In genomic region chr19:35895911-35896642, GRCh38 we compare ENCODE assay signal across 27 cellular contexts. TPM values are rescaled to one million over a fixed set of nuclear protein-coding genes. Genes with fewer than 3 reads are reported as not detected.
DNase-seq lines count a peak whose midpoint lies in the region; ATAC-seq, FAIRE-seq and TF ChIP-seq lines count a peak whose summit lies in the region.
"Had no signal": no experiment of that assay in that cellular context is flagged by ENCODE, and none has a peak within 500 bp of the region (broad histone marks: within the 10 kb centered on the region; RNA-seq: fewer than 3 reads in every experiment).

No MANE protein-coding gene starts in this region.

- H3K27ac Mint-ChIP-seq in T-helper 2 cell treated with Interferon-gamma antibody and Interleukin-4, amounts not matched to agents 5 μg/mL and 100 μg/mL, for 36 hours: peak overlapping the region; percentile 3
- peak overlapping the region; percentile 73 to 96 (median 91) for H3K27ac Mint-ChIP-seq in IgD-negative memory B cell
- H3K27ac Mint-ChIP-seq: activated CD8-positive, alpha-beta memory T cell treated with anti-CD3 and anti-CD28 coated beads, Interleukin-2, amount 10 ng/mL, durations not matched to agents 7 days and 5 days had no signal

- H3K4me3 ChIP-seq in GM12878 (no peak overlapping the region), osteoblast (ENCODE audit: insufficient read depth, low read length) (no peak overlapping the region), breast epithelium (no peak overlapping the region)
- H3K4me3 ChIP-seq: ascending aorta, dorsolateral prefrontal cortex, sigmoid colon, testis had no signal

- no peak for DNase-seq in T-helper 2 cell treated with Interferon-gamma antibody and Interleukin-4, amounts not matched to agents 5 μg/mL and 100 μg/mL, for 36 hours (ENCODE audit: low spot score)
- DNase-seq in T-helper 2 cell (no peak), GM12878 (ENCODE audit: low read depth, low spot score) (no peak), osteoblast (ENCODE audit: insufficient read length, low spot score, missing footprints) (peak; percentile 9), breast epithelium (ENCODE audit: low spot score in 2 of 2) (no peak), NCI-H1930 (lab: John Stamatoyannopoulos, UW) (no peak), sciatic nerve (ENCODE audit: low spot score) (no peak)
- DNase-seq: 8988T; activated CD8-positive, alpha-beta memory T cell treated with anti-CD3 and anti-CD28 coated beads, Interleukin-2, amount 10 ng/mL, durations not matched to agents 7 days and 5 days; activated gamma-delta T cell treated with Interleukin-2 at 50 U/mL for 16 hours; central memory CD4-positive, alpha-beta T cell; DMS79; dorsolateral prefrontal cortex; HCEC 1CT; head of caudate nucleus; KBM-7; NCI-H1436 treated with DMSO at 0.1 percent for 48 hours; NCI-H2171; NCI-H526; RPMI8226; sigmoid colon; stimulated activated CD4-positive, alpha-beta T cell treated with anti-CD3 and anti-CD28 coated beads, Interleukin-15, amount 100 ng/mL, for 24 hours; T1000; testis had no signal

- H3K4me1 ChIP-seq in GM12878 (ENCODE audit: control insufficient read depth, insufficient read depth, low read length) (peaks cover 4% of the 10 kb centered on the region; the same call in 1 of the 2 replicates), osteoblast (ENCODE audit: insufficient read depth, low read length) (peaks cover 4% of the 10 kb centered on the region), breast epithelium (no peaks in the 10 kb centered on the region)

- peaks cover 9% of the 10 kb centered on the region for H3K4me1 Mint-ChIP-seq in T-helper 2 cell treated with Interferon-gamma antibody and Interleukin-4, amounts not matched to agents 5 μg/mL and 100 μg/mL, for 36 hours (ENCODE audit: low read depth)
- H3K4me1 Mint-ChIP-seq in IgD-negative memory B cell: peaks cover 12 to 14% (median 12%) of the 10 kb centered on the region in 3 donors

- SMC1A ChIA-PET in GM12878 (lab: Charles Lee; ENCODE audit: uncharacterized antibody, unreplicated experiment): no interaction called here

- no peaks in the 10 kb centered on the region for H4K20me1 ChIP-seq in GM12878 (ENCODE audit: control insufficient read depth, insufficient read depth)
- no peaks in the 10 kb centered on the region for H4K20me1 ChIP-seq in osteoblast (ENCODE audit: insufficient read depth, low read length)

- BruUV-seq in GM12878 (replicated peaks; lab: Mats Ljungman, UMichigan): no TSS peak

- no peaks in the 10 kb centered on the region for H3K27me3 Mint-ChIP-seq in T-helper 2 cell treated with Interferon-gamma antibody and Interleukin-4, amounts not matched to agents 5 μg/mL and 100 μg/mL, for 36 hours (ENCODE audit: low read depth)
- no peaks in the 10 kb centered on the region for H3K27me3 Mint-ChIP-seq in IgD-negative memory B cell
- H3K27me3 Mint-ChIP-seq: activated CD8-positive, alpha-beta memory T cell treated with anti-CD3 and anti-CD28 coated beads, Interleukin-2, amount 10 ng/mL, durations not matched to agents 7 days and 5 days had no signal

- H3K27ac ChIP-seq in GM12878 (ENCODE audit: control insufficient read depth, insufficient read depth): no peak overlapping the region
- no peak overlapping the region for H3K27ac ChIP-seq in osteoblast (ENCODE audit: low read depth, low read length)
- H3K27ac ChIP-seq in breast epithelium: no peak overlapping the region
- H3K27ac ChIP-seq: ascending aorta, dorsolateral prefrontal cortex, sigmoid colon, testis had no signal

- no peak for TF ChIP-seq EP300 in GM12878 (IDR thresholded peaks at IDR 0.05; ENCODE audit: borderline replicate concordance in 1 of 2, control insufficient read depth in 1 of 2, low read depth in 2 of 2, low read length in 2 of 2)

- H3K4me2 ChIP-seq in GM12878 (ENCODE audit: control insufficient read depth, insufficient read depth): peak overlapping the region; percentile 40; the same call in 1 of the 2 replicates
- H3K4me2 ChIP-seq in osteoblast (ENCODE audit: insufficient read depth, low read length): no peak overlapping the region

- H3K79me2 ChIP-seq in GM12878 (ENCODE audit: control insufficient read depth, insufficient read depth, low read length): peaks cover 28% of the 10 kb centered on the region
- peaks cover 21% of the 10 kb centered on the region for H3K79me2 ChIP-seq in osteoblast (ENCODE audit: insufficient read depth, low read length)

- in situ Hi-C loops in GM12878 (cut with MboI): no loop called here

- no peak for FAIRE-seq in GM12878 (lab: Jason Lieb, UNC)

- H3K9me3 ChIP-seq in GM12878 (replicated peaks; ENCODE audit: control insufficient read depth, insufficient read depth, low read length): no peaks in the 10 kb centered on the region
- H3K9me3 ChIP-seq in osteoblast (ENCODE audit: low read depth, low read length): no peaks in the 10 kb centered on the region
- no peaks in the 10 kb centered on the region for H3K9me3 ChIP-seq in breast epithelium
- H3K9me3 ChIP-seq: ascending aorta, sigmoid colon, testis had no signal

- intact Hi-C loops in GM12878 (cut with micrococcal nuclease; ENCODE audit: unreplicated experiment) (no loop called here), breast epithelium (cut with DNase I; ENCODE audit: low total_unique reads) (no loop called here), sciatic nerve (cut with DNase I) (no loop called here)

- TF ChIP-seq RAD21 in GM12878 (IDR thresholded peaks at IDR 0.05; ENCODE audit: insufficient read depth, low read depth, low read length): no peak

- H3K27me3 ChIP-seq in GM12878 (replicated peaks in 1 of 2; ENCODE audit: control insufficient read depth in 2 of 2, insufficient read depth in 2 of 2, low read length in 1 of 2) (no peaks in the 10 kb centered on the region), osteoblast (ENCODE audit: insufficient read depth, low read length) (no peaks in the 10 kb centered on the region), breast epithelium (no peaks in the 10 kb centered on the region)
- H3K27me3 ChIP-seq: ascending aorta, dorsolateral prefrontal cortex, sigmoid colon, testis had no signal

- peaks cover 12 to 23% of the 10 kb centered on the region in 2 experiments; a peak in 3 of 4 replicates for H3K36me3 ChIP-seq in GM12878 (ENCODE audit: control insufficient read depth in 2 of 2, insufficient read depth in 2 of 2, low read length in 1 of 2)
- peaks cover 30% of the 10 kb centered on the region for H3K36me3 ChIP-seq in osteoblast (ENCODE audit: insufficient read depth, low read length)
- no peaks in the 10 kb centered on the region for H3K36me3 ChIP-seq in breast epithelium

- TF ChIP-seq CTCF in GM12878 (IDR thresholded peaks at IDR 0.05 in 2 of 3, conservative IDR thresholded peaks at IDR 0.05 in 1 of 3; ENCODE audit: control insufficient read depth in 2 of 3, extremely low read depth in 1 of 3, insufficient read depth in 1 of 3, low read depth in 3 of 3, low read length in 3 of 3): no peak
- no peak for TF ChIP-seq CTCF in osteoblast (IDR thresholded peaks at IDR 0.05; ENCODE audit: extremely low read depth, low read depth, low read length)
- no peak for TF ChIP-seq CTCF in breast epithelium (IDR thresholded peaks at IDR 0.05)

- H3K36me3 Mint-ChIP-seq in T-helper 2 cell treated with Interferon-gamma antibody and Interleukin-4, amounts not matched to agents 5 μg/mL and 100 μg/mL, for 36 hours (ENCODE audit: low read depth): peaks cover 45% of the 10 kb centered on the region
- peaks cover 4% of the 10 kb centered on the region for H3K36me3 Mint-ChIP-seq in IgD-negative memory B cell

- WGBS in GM12878 (ENCODE audit: insufficient coverage, insufficient replicate concordance, low lambda C conversion rate, missing lambda C conversion rate): 97% methylated on average over 21 of the region's 21 CpGs

- no peak overlapping the region for H2AFZ ChIP-seq in GM12878 (ENCODE audit: control insufficient read depth, low read depth, low read length)
- no peak overlapping the region for H2AFZ ChIP-seq in osteoblast (ENCODE audit: low read length)

- peak overlapping the region; percentile 2 for H3K4me3 Mint-ChIP-seq in T-helper 2 cell treated with Interferon-gamma antibody and Interleukin-4, amounts not matched to agents 5 μg/mL and 100 μg/mL, for 36 hours
- H3K4me3 Mint-ChIP-seq in IgD-negative memory B cell: peak overlapping the region in 2 of 4 donors; percentile 74 to 76
- H3K4me3 Mint-ChIP-seq: activated CD8-positive, alpha-beta memory T cell treated with anti-CD3 and anti-CD28 coated beads, Interleukin-2, amount 10 ng/mL, durations not matched to agents 7 days and 5 days had no signal

- H3K9ac ChIP-seq in GM12878 (ENCODE audit: control insufficient read depth, insufficient read depth, low read length): no peak overlapping the region

- CTCF ChIA-PET in GM12878 (lab: Yijun Ruan, JAX): no interaction called here

- RAD21 ChIA-PET in GM12878 (lab: Charles Lee; ENCODE audit: unreplicated experiment): interaction anchor here (1.1 to 4.0 kb wide), 2 partner anchors 35 kb away, joined by 5 to 19 read pairs; no protein-coding TSS in a partner anchor

- POLR2A ChIA-PET in GM12878 (lab: Charles Lee): no interaction called here

- H3K9me3 Mint-ChIP-seq in T-helper 2 cell treated with Interferon-gamma antibody and Interleukin-4, amounts not matched to agents 5 μg/mL and 100 μg/mL, for 36 hours: no peaks in the 10 kb centered on the region
- no peaks in the 10 kb centered on the region for H3K9me3 Mint-ChIP-seq in IgD-negative memory B cell

- ATAC-seq in GM12878: no peak
- ATAC-seq in sciatic nerve: no peak
- ATAC-seq: activated CD8-positive, alpha-beta memory T cell treated with anti-CD3 and anti-CD28 coated beads, Interleukin-2, amount 10 ng/mL, durations not matched to agents 7 days and 5 days had no signal

- TF ChIP-seq POLR2A in GM12878 (IDR thresholded peaks at IDR 0.05; ENCODE audit: low read depth, low read length): no peak; the same call in 1 of the 2 replicates
- TF ChIP-seq POLR2A in breast epithelium (IDR thresholded peaks at IDR 0.05): no peak

RNA-seq across cellular contexts. Expression of gene NFKBID, which starts 4.3 kb away (rescaled TPM):
- polyA plus RNA-seq in IgD-negative memory B cell: 28.6 TPM
- 84.8 and 94.2 TPM in 2 replicates for total RNA-seq in GM12878 (2013; cell fraction: nucleolus; rRNA removed)
- 32.0 and 36.3 TPM in 2 replicates for total RNA-seq in GM12878 (2014; rRNA removed)
- 13.4 and 13.8 TPM in 2 replicates for total RNA-seq in GM12878 (2014; rRNA removed; fragmentation: Illumina TruSeq; extraction: Trizol)
- 30.3 and 36.9 TPM in 2 replicates for total RNA-seq in GM12878 (2021)
- 30.6 TPM for polyA plus RNA-seq in GM12878 (2011; ENCODE audit: low read depth)
- polyA plus RNA-seq in GM12878 (2011; rRNA removed): 5.9 and 12.3 TPM in 2 replicates
- 19.8 and 22.3 TPM in 2 replicates for polyA plus RNA-seq in GM12878 (2011; cell fraction: cytosol; rRNA removed)
- 130 and 132 TPM in 2 replicates for polyA plus RNA-seq in GM12878 (2011; cell fraction: nucleus; rRNA removed)
- polyA plus RNA-seq in GM12878 (2012): 28.7 and 39.4 TPM in 2 replicates
- 18.0 and 25.1 TPM in 2 replicates for polyA plus RNA-seq in GM12878 (2014; fragmentation: Illumina TruSeq; extraction: Trizol)
- 1 to 10 TPM; 3.0 to 3.8 TPM for polyA plus RNA-seq in GM12878 (2014; fragmentation: Nextera tagmentation; extraction: Ambion mirVana)
- polyA plus RNA-seq in GM12878 (2014; rRNA removed): 46.7 and 53.3 TPM in 2 replicates
- 10 to 100 TPM; 16.6 to 19.5 TPM for polyA plus RNA-seq in GM12878 (2016; fragmentation: Nextera tagmentation; extraction: Ambion mirVana)
- 15.9 and 34.7 TPM in 2 replicates for polyA minus RNA-seq in GM12878 (2011; rRNA and poly(A)+ RNA removed)
- 9.9 and 10.3 TPM in 2 replicates for polyA minus RNA-seq in GM12878 (2011; cell fraction: cytosol; rRNA and poly(A)+ RNA removed)
- polyA minus RNA-seq in GM12878 (2011; cell fraction: nucleus; rRNA and poly(A)+ RNA removed): 56.5 and 78.1 TPM in 2 replicates
- total RNA-seq in osteoblast: 4.4 and 5.8 TPM in 2 replicates
- total RNA-seq in breast epithelium: 10 to 100 TPM in 1 of 3 donors, 1 to 10 TPM in 2; 4.3 to 15.2 (median 7.9) TPM
- 39.3 TPM for total RNA-seq in sciatic nerve

RNA-seq across cellular contexts. Expression of gene HCST, which starts 6.3 kb away (rescaled TPM):
- polyA plus RNA-seq in IgD-negative memory B cell (118 TPM), GM12878 (2011; rRNA removed) (9.8 and 13.3 TPM in 2 replicates), GM12878 (2014; fragmentation: Illumina TruSeq; extraction: Trizol) (3.0 and 7.5 TPM in 2 replicates), GM12878 (2014; fragmentation: Nextera tagmentation; extraction: Ambion mirVana) (10 to 100 TPM; 34.0 to 40.4 TPM), GM12878 (2014; rRNA removed) (79.6 and 82.0 TPM in 2 replicates), GM12878 (2016; fragmentation: Nextera tagmentation; extraction: Ambion mirVana) (10 to 100 TPM; 41.9 to 48.2 TPM)
- total RNA-seq in GM12878 (2013; cell fraction: nucleolus; rRNA removed): 2.4 and 3.4 TPM in 2 replicates
- total RNA-seq in GM12878 (2014; rRNA removed) (27.3 and 33.3 TPM in 2 replicates), GM12878 (2014; rRNA removed; fragmentation: Illumina TruSeq; extraction: Trizol) (25.5 and 26.1 TPM in 2 replicates), GM12878 (2021) (28.6 and 30.7 TPM in 2 replicates), osteoblast (0.36 and 1.5 TPM in 2 replicates), breast epithelium (1 to 10 TPM; 3.3 to 7.2 (median 3.5) TPM), sciatic nerve (14.3 TPM)
- 203 TPM for polyA plus RNA-seq in GM12878 (2011; ENCODE audit: low read depth)
- 33.0 and 45.1 TPM in 2 replicates for polyA plus RNA-seq in GM12878 (2011; cell fraction: cytosol; rRNA removed)
- 9.7 and 15.3 TPM in 2 replicates for polyA plus RNA-seq in GM12878 (2011; cell fraction: nucleus; rRNA removed)
- polyA plus RNA-seq in GM12878 (2012): 51.7 and 80.9 TPM in 2 replicates
- 23.0 and 67.9 TPM in 2 replicates for polyA minus RNA-seq in GM12878 (2011; rRNA and poly(A)+ RNA removed)
- 10.2 and 17.3 TPM in 2 replicates for polyA minus RNA-seq in GM12878 (2011; cell fraction: cytosol; rRNA and poly(A)+ RNA removed)
- 3.0 and 7.3 TPM in 2 replicates for polyA minus RNA-seq in GM12878 (2011; cell fraction: nucleus; rRNA and poly(A)+ RNA removed)
- total RNA-seq: ascending aorta, myocyte had no signal

RNA-seq across cellular contexts. Expression of gene TYROBP, which starts 12.0 kb away (rescaled TPM):
- 13.7 TPM for polyA plus RNA-seq in IgD-negative memory B cell
- not detected in 2 replicates for total RNA-seq in GM12878 (2013; cell fraction: nucleolus; rRNA removed)
- total RNA-seq in GM12878 (2014; rRNA removed): 0.44 and 0.62 TPM in 2 replicates
- 0.36 and 0.41 TPM in 2 replicates for total RNA-seq in GM12878 (2014; rRNA removed; fragmentation: Illumina TruSeq; extraction: Trizol)
- 0.40 and 0.54 TPM in 2 replicates for total RNA-seq in GM12878 (2021)
- not detected for polyA plus RNA-seq in GM12878 (2011; ENCODE audit: low read depth)
- not detected in 2 replicates for polyA plus RNA-seq in GM12878 (2011; rRNA removed)
- 0.27 TPM in 1 of 2 replicates, not detected in the other for polyA plus RNA-seq in GM12878 (2011; cell fraction: cytosol; rRNA removed)
- polyA plus RNA-seq in GM12878 (2011; cell fraction: nucleus; rRNA removed): not detected in 2 replicates
- polyA plus RNA-seq in GM12878 (2012): not detected in 2 replicates
- 0.78 TPM in 1 of 2 replicates, not detected in the other for polyA plus RNA-seq in GM12878 (2014; fragmentation: Illumina TruSeq; extraction: Trizol)
- polyA plus RNA-seq in GM12878 (2014; fragmentation: Nextera tagmentation; extraction: Ambion mirVana): under 1 TPM in 1 of 2 experiments, not detected in 1; 0.33 TPM
- 1.4 and 2.4 TPM in 2 replicates for polyA plus RNA-seq in GM12878 (2014; rRNA removed)
- polyA plus RNA-seq in GM12878 (2016; fragmentation: Nextera tagmentation; extraction: Ambion mirVana): under 1 TPM; 0.54 to 0.62 TPM
- polyA minus RNA-seq in GM12878 (2011; rRNA and poly(A)+ RNA removed): not detected in 2 replicates
- polyA minus RNA-seq in GM12878 (2011; cell fraction: cytosol; rRNA and poly(A)+ RNA removed): not detected in 2 replicates
- polyA minus RNA-seq in GM12878 (2011; cell fraction: nucleus; rRNA and poly(A)+ RNA removed): not detected in 2 replicates
- total RNA-seq in osteoblast: 0.36 TPM in 1 of 2 replicates, not detected in the other
- 100 to 1,000 TPM in 2 of 3 donors, 10 to 100 TPM in 1; 56.4 to 239 (median 112) TPM for total RNA-seq in breast epithelium
- total RNA-seq in sciatic nerve: 104 TPM
- total RNA-seq: myocyte had no signal

RNA-seq across cellular contexts. Expression of gene APLP1, which starts 27.7 kb away (rescaled TPM):
- not detected for polyA plus RNA-seq in IgD-negative memory B cell
- total RNA-seq in GM12878 (2013; cell fraction: nucleolus; rRNA removed): 0.23 and 0.47 TPM in 2 replicates
- total RNA-seq in GM12878 (2014; rRNA removed): 1.0 and 1.9 TPM in 2 replicates
- 0.45 TPM in 1 of 2 replicates, not detected in the other for total RNA-seq in GM12878 (2014; rRNA removed; fragmentation: Illumina TruSeq; extraction: Trizol)
- 0.51 and 1.5 TPM in 2 replicates for total RNA-seq in GM12878 (2021)
- polyA plus RNA-seq in GM12878 (2011; ENCODE audit: low read depth): 1.2 TPM
- polyA plus RNA-seq in GM12878 (2011; rRNA removed): 1.3 and 2.2 TPM in 2 replicates
- polyA plus RNA-seq in GM12878 (2011; cell fraction: cytosol; rRNA removed): 1.5 and 1.8 TPM in 2 replicates
- 5.1 and 5.7 TPM in 2 replicates for polyA plus RNA-seq in GM12878 (2011; cell fraction: nucleus; rRNA removed)
- 1.5 and 1.7 TPM in 2 replicates for polyA plus RNA-seq in GM12878 (2012)
- 0.91 TPM in 1 of 2 replicates, not detected in the other for polyA plus RNA-seq in GM12878 (2014; fragmentation: Illumina TruSeq; extraction: Trizol)
- under 1 TPM in 1 of 2 experiments, not detected in 1; 0.07 TPM for polyA plus RNA-seq in GM12878 (2014; fragmentation: Nextera tagmentation; extraction: Ambion mirVana)
- polyA plus RNA-seq in GM12878 (2014; rRNA removed): 0.62 and 0.83 TPM in 2 replicates
- 1 to 10 TPM; 1.2 to 1.8 TPM for polyA plus RNA-seq in GM12878 (2016; fragmentation: Nextera tagmentation; extraction: Ambion mirVana)
- polyA minus RNA-seq in GM12878 (2011; rRNA and poly(A)+ RNA removed): 1.3 and 6.9 TPM in 2 replicates
- 1.3 and 1.5 TPM in 2 replicates for polyA minus RNA-seq in GM12878 (2011; cell fraction: cytosol; rRNA and poly(A)+ RNA removed)
- polyA minus RNA-seq in GM12878 (2011; cell fraction: nucleus; rRNA and poly(A)+ RNA removed): 1.7 and 1.9 TPM in 2 replicates
- total RNA-seq in osteoblast: 2.1 and 3.6 TPM in 2 replicates
- 1 to 10 TPM; 2.6 to 4.2 (median 3.3) TPM for total RNA-seq in breast epithelium
- total RNA-seq in sciatic nerve: 14.1 TPM

RNA-seq across cellular contexts. Expression of gene KIRREL2, which starts 39.4 kb away (rescaled TPM):
- polyA plus RNA-seq in IgD-negative memory B cell (not detected), GM12878 (2011; rRNA removed) (0.03 TPM in 1 of 2 replicates, not detected in the other), GM12878 (2014; fragmentation: Illumina TruSeq; extraction: Trizol) (0.08 TPM in 1 of 2 replicates, not detected in the other), GM12878 (2014; fragmentation: Nextera tagmentation; extraction: Ambion mirVana) (not detected), GM12878 (2014; rRNA removed) (0.06 TPM in 1 of 2 replicates, not detected in the other), GM12878 (2016; fragmentation: Nextera tagmentation; extraction: Ambion mirVana) (not detected)
- 0.39 and 0.69 TPM in 2 replicates for total RNA-seq in GM12878 (2013; cell fraction: nucleolus; rRNA removed)
- total RNA-seq in GM12878 (2014; rRNA removed) (not detected in 2 replicates), GM12878 (2014; rRNA removed; fragmentation: Illumina TruSeq; extraction: Trizol) (not detected in 2 replicates), GM12878 (2021) (not detected in 2 replicates), osteoblast (not detected in 2 replicates), breast epithelium (under 1 TPM in 2 of 3 donors, not detected in 1; 0.15 to 0.66 TPM), sciatic nerve (0.13 TPM)
- polyA plus RNA-seq in GM12878 (2011; ENCODE audit: low read depth): not detected
- polyA plus RNA-seq in GM12878 (2011; cell fraction: cytosol; rRNA removed): 0.05 and 0.10 TPM in 2 replicates
- polyA plus RNA-seq in GM12878 (2011; cell fraction: nucleus; rRNA removed): 0.12 and 0.24 TPM in 2 replicates
- 0.07 and 0.18 TPM in 2 replicates for polyA plus RNA-seq in GM12878 (2012)
- 0.10 TPM in 1 of 2 replicates, not detected in the other for polyA minus RNA-seq in GM12878 (2011; rRNA and poly(A)+ RNA removed)
- polyA minus RNA-seq in GM12878 (2011; cell fraction: cytosol; rRNA and poly(A)+ RNA removed): not detected in 2 replicates
- polyA minus RNA-seq in GM12878 (2011; cell fraction: nucleus; rRNA and poly(A)+ RNA removed): 0.12 TPM in 1 of 2 replicates, not detected in the other
- total RNA-seq: ascending aorta, myocyte had no signal

Comparison
In these comparisons a context has a peak if more than half of its experiments do, and no peak if none do; other contexts are left out.
1. RNA of gene TYROBP, which starts 12.0 kb away (total RNA-seq): 56.4 to 239 TPM in breast epithelium and 104 TPM in sciatic nerve (single experiment); 0.36 to 0.62 TPM in GM12878 and 0.36 TPM in osteoblast; every median in the first group is over 10 times any median in the second.